In the genomic region with DNA sequence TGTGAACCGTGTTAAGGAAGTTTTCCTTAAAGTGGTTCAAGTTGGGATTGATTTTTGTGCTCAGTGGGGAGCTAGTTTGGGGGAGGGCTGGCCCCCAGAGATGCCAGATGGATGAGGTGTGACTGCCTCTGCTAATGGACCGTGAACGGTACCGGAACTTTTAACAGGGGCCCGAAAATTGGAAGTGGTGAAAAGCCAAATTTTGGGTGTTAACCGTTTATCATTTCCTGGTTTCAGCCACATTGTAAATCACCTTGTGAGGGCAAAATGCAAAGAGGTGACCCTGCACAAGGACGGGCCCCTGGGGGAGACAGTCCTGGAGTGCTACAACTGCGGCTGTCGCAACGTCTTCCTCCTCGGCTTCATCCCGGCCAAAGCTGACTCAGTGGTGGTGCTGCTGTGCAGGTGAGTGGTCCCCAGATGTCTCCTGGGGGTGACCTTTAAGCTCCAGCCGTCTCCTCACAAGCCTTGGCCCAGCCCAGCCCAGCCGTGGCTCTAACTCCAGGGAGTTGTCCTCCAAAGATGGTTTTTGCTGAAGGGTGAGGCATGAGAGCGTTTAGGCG, we compare ENCODE assay signal across 1 cellular context.
TF ChIP-seq lines count a peak whose summit lies in the region.

No MANE protein-coding gene starts in this region.

TF ChIP-seq in SK-N-SH, 30 proteins besides CTCF, POLR2A, EP300 and RAD21 (continued from another document):
- TF ChIP-seq, protein P1, sequence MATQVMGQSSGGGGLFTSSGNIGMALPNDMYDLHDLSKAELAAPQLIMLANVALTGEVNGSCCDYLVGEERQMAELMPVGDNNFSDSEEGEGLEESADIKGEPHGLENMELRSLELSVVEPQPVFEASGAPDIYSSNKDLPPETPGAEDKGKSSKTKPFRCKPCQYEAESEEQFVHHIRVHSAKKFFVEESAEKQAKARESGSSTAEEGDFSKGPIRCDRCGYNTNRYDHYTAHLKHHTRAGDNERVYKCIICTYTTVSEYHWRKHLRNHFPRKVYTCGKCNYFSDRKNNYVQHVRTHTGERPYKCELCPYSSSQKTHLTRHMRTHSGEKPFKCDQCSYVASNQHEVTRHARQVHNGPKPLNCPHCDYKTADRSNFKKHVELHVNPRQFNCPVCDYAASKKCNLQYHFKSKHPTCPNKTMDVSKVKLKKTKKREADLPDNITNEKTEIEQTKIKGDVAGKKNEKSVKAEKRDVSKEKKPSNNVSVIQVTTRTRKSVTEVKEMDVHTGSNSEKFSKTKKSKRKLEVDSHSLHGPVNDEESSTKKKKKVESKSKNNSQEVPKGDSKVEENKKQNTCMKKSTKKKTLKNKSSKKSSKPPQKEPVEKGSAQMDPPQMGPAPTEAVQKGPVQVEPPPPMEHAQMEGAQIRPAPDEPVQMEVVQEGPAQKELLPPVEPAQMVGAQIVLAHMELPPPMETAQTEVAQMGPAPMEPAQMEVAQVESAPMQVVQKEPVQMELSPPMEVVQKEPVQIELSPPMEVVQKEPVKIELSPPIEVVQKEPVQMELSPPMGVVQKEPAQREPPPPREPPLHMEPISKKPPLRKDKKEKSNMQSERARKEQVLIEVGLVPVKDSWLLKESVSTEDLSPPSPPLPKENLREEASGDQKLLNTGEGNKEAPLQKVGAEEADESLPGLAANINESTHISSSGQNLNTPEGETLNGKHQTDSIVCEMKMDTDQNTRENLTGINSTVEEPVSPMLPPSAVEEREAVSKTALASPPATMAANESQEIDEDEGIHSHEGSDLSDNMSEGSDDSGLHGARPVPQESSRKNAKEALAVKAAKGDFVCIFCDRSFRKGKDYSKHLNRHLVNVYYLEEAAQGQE (IDR thresholded peaks at IDR 0.05; ENCODE audit: low read depth, low read length): no peak
- TF ChIP-seq ELF1 (IDR thresholded peaks at IDR 0.05) (no peak), TCF12 (IDR thresholded peaks at IDR 0.05) (no peak), SMC3 (IDR thresholded peaks at IDR 0.05; ENCODE audit: low read depth, low read length) (no peak), TAF1 (IDR thresholded peaks at IDR 0.05; ENCODE audit: borderline replicate concordance, low read depth, low read length) (no peak), NRF1 (IDR thresholded peaks at IDR 0.05; ENCODE audit: low read depth, low read length) (no peak), JUND (IDR thresholded peaks at IDR 0.05) (no peak), FOXM1 (IDR thresholded peaks at IDR 0.05; ENCODE audit: low read depth) (no peak), FOSL2 (IDR thresholded peaks at IDR 0.05; ENCODE audit: borderline replicate concordance, low read depth) (no peak), FOXJ3 (CRISPR knock-in tag; IDR thresholded peaks at IDR 0.05) (no peak), MXI1 (IDR thresholded peaks at IDR 0.05; ENCODE audit: low read depth, low read length) (no peak)
- TF ChIP-seq, protein P2, sequence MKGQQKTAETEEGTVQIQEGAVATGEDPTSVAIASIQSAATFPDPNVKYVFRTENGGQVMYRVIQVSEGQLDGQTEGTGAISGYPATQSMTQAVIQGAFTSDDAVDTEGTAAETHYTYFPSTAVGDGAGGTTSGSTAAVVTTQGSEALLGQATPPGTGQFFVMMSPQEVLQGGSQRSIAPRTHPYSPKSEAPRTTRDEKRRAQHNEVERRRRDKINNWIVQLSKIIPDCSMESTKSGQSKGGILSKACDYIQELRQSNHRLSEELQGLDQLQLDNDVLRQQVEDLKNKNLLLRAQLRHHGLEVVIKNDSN (IDR thresholded peaks at IDR 0.05; ENCODE audit: borderline replicate concordance, low read depth): no peak
- TF ChIP-seq, protein P3, sequence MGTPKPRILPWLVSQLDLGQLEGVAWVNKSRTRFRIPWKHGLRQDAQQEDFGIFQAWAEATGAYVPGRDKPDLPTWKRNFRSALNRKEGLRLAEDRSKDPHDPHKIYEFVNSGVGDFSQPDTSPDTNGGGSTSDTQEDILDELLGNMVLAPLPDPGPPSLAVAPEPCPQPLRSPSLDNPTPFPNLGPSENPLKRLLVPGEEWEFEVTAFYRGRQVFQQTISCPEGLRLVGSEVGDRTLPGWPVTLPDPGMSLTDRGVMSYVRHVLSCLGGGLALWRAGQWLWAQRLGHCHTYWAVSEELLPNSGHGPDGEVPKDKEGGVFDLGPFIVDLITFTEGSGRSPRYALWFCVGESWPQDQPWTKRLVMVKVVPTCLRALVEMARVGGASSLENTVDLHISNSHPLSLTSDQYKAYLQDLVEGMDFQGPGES (IDR thresholded peaks at IDR 0.05; ENCODE audit: low read depth, low read length): no peak
